In the genomic region with DNA sequence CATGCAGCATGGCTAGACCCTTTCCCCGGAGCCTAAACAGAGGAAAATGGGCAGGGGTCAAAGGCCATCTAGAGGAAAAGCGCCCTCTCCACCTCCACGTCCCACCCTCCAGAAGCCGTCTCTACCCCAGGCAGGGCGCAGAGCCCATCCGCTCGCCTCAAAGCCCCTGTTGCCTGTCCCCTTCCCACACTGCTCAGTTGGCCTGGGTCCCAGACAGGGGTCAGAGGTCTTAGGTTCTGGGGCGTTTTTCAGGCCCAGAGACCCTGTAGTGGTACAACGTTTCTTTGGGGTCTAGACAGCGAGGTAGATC, we compare ENCODE assay signal across 6 cellular contexts. TPM values are rescaled to one million over a fixed set of nuclear protein-coding genes. Genes with fewer than 3 reads are reported as not detected.
DNase-seq lines count a peak whose midpoint lies in the region; ATAC-seq and TF ChIP-seq lines count a peak whose summit lies in the region.

No MANE protein-coding gene starts in this region.

- WGBS in gastroesophageal sphincter (ENCODE audit: low coverage in 1 of 2), 2 donors, result 0% methylated on average over 7 of the region's 10 CpGs; no CpG with 5 or more reads in 1 of the 2 donors

- H3K27ac ChIP-seq in gastroesophageal sphincter (peak overlapping the region; percentile 91 to 96 (median 96)), substantia nigra (ENCODE audit: low read depth, low read length, poor library complexity, severe bottlenecking) (peak overlapping the region; percentile 96)

- H3K9me3 ChIP-seq in NT2/D1 (ENCODE audit: insufficient read depth, low read length) (peaks cover 6% of the 10 kb centered on the region; the same call in 1 of the 2 replicates), gastroesophageal sphincter (no peaks in the 10 kb centered on the region)

- DNase-seq in DMS53 (lab: John Stamatoyannopoulos, UW) (peak; percentile 76), DMS53 treated with DMSO at 0.1 percent for 48 hours (lab: John Stamatoyannopoulos, UW; ENCODE audit: unreplicated experiment) (no peak), NT2/D1 (ENCODE audit: low read depth, low spot score) (no peak), substantia nigra (lab: John Stamatoyannopoulos, UW) (peak in 24 of 49 donors; percentile 39 to 91 (median 68)), epidermal melanocyte (ENCODE audit: insufficient read length, low spot score) (no peak)

- TF ChIP-seq CTCF in gastroesophageal sphincter (IDR thresholded peaks at IDR 0.05), result no peak

- no peak for TF ChIP-seq POLR2A in gastroesophageal sphincter (IDR thresholded peaks at IDR 0.05)

- peak overlapping the region; percentile 93 for H3K9ac ChIP-seq in NT2/D1 (ENCODE audit: insufficient read length, low read depth)

- H3K4me3 ChIP-seq in NT2/D1 (ENCODE audit: insufficient read length, low read depth) (peak overlapping the region; percentile 75), gastroesophageal sphincter (peak overlapping the region; percentile 56 to 72)

- H3K36me3 ChIP-seq in NT2/D1 (ENCODE audit: insufficient read depth, insufficient read length, low read length), result no peaks in the 10 kb centered on the region
- H3K36me3 ChIP-seq in gastroesophageal sphincter, result peaks cover 0 to 16% of the 10 kb centered on the region in 2 donors

- ATAC-seq in gastroesophageal sphincter, result peak; percentile 3

- H3K4me1 ChIP-seq in NT2/D1 (ENCODE audit: insufficient read depth, insufficient read length) (no peaks in the 10 kb centered on the region), gastroesophageal sphincter (peaks cover 0 to 19% (median 5%) of the 10 kb centered on the region in 3 donors)

- H3K27me3 ChIP-seq in NT2/D1 (ENCODE audit: insufficient read depth, insufficient read length) (peaks cover 8% of the 10 kb centered on the region), gastroesophageal sphincter (no peaks in the 10 kb centered on the region)

- TF ChIP-seq EP300 in gastroesophageal sphincter (IDR thresholded peaks at IDR 0.05), result no peak

RNA-seq across cellular contexts. Expression of gene TMEM143, which starts 0.3 kb away (rescaled TPM):
- total RNA-seq in gastroesophageal sphincter, result 10 to 100 TPM in 1 of 4 donors, 1 to 10 TPM in 3; 2.8 to 13.1 (median 6.6) TPM

RNA-seq across cellular contexts. Expression of gene SYNGR4, which starts 0.7 kb away (rescaled TPM):
- not detected for total RNA-seq in gastroesophageal sphincter

RNA-seq across cellular contexts. Expression of gene KDELR1, which starts 27.9 kb away (rescaled TPM):
- 10 to 100 TPM; 60.4 to 87.9 (median 70.8) TPM for total RNA-seq in gastroesophageal sphincter

RNA-seq across cellular contexts. Expression of gene GRIN2D, which starts 30.0 kb away (rescaled TPM):
- under 1 TPM in 3 of 4 donors, not detected in 1; 0.08 to 0.62 (median 0.47) TPM for total RNA-seq in gastroesophageal sphincter

RNA-seq across cellular contexts. Expression of gene EMP3, which starts 38.1 kb away (rescaled TPM):
- 10 to 100 TPM; 36.3 to 74.2 (median 56.5) TPM for total RNA-seq in gastroesophageal sphincter
